ENCODE assay signal across 1 cellular context in the genomic region with DNA sequence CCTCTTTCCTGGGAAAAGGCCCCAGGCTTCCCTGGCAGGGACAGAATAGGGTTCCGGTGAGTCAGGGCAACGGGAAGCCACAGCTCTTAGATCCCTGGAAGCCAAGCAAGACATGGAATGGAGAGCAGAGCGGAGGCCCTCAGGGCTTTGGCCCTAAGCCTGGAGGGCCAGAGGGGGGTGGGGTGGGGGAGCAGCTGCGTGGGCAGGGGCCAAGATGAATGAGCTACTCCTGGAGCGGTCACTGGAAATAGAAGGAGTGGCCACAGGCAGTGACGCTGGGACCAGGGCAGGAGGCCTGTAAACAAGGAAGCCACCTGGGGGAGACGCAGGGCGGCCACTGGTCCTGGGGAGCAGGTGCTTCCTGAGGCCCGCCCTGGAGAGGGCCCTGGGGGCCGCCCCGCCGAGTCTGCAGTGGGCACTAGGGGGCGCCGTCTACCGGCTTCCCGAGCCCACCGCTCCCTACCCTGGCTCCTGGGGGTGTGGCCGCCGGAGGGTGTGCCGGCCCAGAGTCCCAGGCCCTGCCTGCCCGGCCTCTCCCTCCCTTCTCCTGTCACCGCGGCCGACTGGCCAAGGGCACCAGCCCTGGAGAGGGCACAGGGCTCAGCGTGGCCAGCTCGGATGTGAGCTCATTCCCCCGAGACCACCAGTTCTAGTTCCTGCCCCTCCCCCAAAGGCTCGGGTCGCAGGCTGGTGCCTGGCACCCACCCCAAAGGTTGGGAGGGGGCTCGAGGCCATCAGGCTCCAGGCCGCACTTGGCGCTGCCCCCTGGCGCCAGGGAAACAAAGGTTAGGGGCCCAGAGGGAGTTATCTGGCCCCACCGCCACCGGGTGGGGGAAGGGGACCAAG.
TF ChIP-seq lines count a peak whose summit lies in the region.

No MANE protein-coding gene starts in this region.

TF ChIP-seq in WTC11, 78 proteins besides CTCF, POLR2A, EP300 and RAD21 (continued from another document):
- TF ChIP-seq ELF4 (CRISPR knock-in tag; IDR thresholded peaks at IDR 0.05; ENCODE audit: low read depth) (no peak), TCF7 (CRISPR knock-in tag; IDR thresholded peaks at IDR 0.05; ENCODE audit: low read depth) (no peak), GTF2I (CRISPR knock-in tag; conservative IDR thresholded peaks at IDR 0.05) (no peak)
TF ChIP-seq in WTC11: peak in this region for 14.
